Comparison of ENCODE assay signal across 20 cellular contexts in the genomic region with DNA sequence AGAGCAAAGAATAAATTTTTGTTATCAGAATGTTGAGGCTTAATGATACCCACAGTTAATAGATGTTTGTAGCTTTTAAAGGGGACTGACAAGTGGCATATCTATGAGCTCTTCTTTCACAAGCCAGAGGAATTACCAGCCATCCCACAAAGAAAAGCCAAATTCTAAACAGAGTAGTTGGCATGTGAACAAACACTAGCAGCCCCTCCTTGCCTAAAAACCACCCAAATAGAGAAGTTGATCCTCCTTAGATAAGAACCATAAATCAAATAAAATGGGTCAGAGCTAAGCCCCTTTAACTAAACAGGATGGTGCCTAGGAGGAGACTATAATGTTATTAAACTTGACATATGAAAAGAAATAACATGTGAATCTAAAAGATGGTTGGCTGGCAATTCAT. TPM values are rescaled to one million over a fixed set of nuclear protein-coding genes. Genes with fewer than 3 reads are reported as not detected.
DNase-seq lines count a peak whose midpoint lies in the region; ATAC-seq, FAIRE-seq and TF ChIP-seq lines count a peak whose summit lies in the region.
"Had no signal": no experiment of that assay in that cellular context is flagged by ENCODE, and none has a peak within 500 bp of the region (broad histone marks: within the 10 kb centered on the region; RNA-seq: fewer than 3 reads in every experiment).

No MANE protein-coding gene starts in this region.

- peaks cover 11% of the 10 kb centered on the region for H3K36me3 ChIP-seq in RWPE2 (ENCODE audit: low read depth)
- peaks cover 15% of the 10 kb centered on the region for H3K36me3 ChIP-seq in suprapubic skin

- FAIRE-seq in GM12892 (lab: Jason Lieb, UNC): no peak
- FAIRE-seq: bronchial epithelial cell, H54, islet of Langerhans had no signal

- peak; percentile 87 for DNase-seq in KBM-7
- no peak for DNase-seq in RWPE2 (ENCODE audit: low spot score)
- DNase-seq in effector memory CD8-positive, alpha-beta T cell: no peak
- DNase-seq in suprapubic skin (ENCODE audit: low spot score in 2 of 2): no peak
- no peak for DNase-seq in progenitor cell of endocrine pancreas (ENCODE audit: low spot score, unreplicated experiment)
- DNase-seq in GM12892 (ENCODE audit: insufficient read length): no peak
- DNase-seq in hippocampal formation (lab: John Stamatoyannopoulos, UW): no peak
- DNase-seq: activated CD4-positive, alpha-beta T cell treated with anti-CD3 and anti-CD28 coated beads for 4 hours; NCI-H1048; NCI-H82; retina; RPMI8226 had no signal

- H3K9me3 Mint-ChIP-seq in effector memory CD8-positive, alpha-beta T cell: no peaks in the 10 kb centered on the region
- peaks cover 3% of the 10 kb centered on the region for H3K9me3 Mint-ChIP-seq in progenitor cell of endocrine pancreas (ENCODE audit: low read depth)
- H3K9me3 Mint-ChIP-seq: activated naive CD4-positive, alpha-beta T cell treated with anti-CD3 and anti-CD28 coated beads, Interleukin-2, amount 50 U/mL, for 72 hours had no signal

- H3K4me3 Mint-ChIP-seq in effector memory CD8-positive, alpha-beta T cell: peak overlapping the region; percentile 38 to 49
- no peak overlapping the region for H3K4me3 Mint-ChIP-seq in progenitor cell of endocrine pancreas (ENCODE audit: low read depth)

- TF ChIP-seq EP300 in suprapubic skin (IDR thresholded peaks at IDR 0.05): no peak

- H3K27me3 Mint-ChIP-seq in effector memory CD8-positive, alpha-beta T cell: no peaks in the 10 kb centered on the region
- no peaks in the 10 kb centered on the region for H3K27me3 Mint-ChIP-seq in progenitor cell of endocrine pancreas

- peak overlapping the region; percentile 1 for H3K27ac ChIP-seq in RWPE2 (ENCODE audit: poor library complexity, severe bottlenecking)
- peak overlapping the region; percentile 26 for H3K27ac ChIP-seq in suprapubic skin

- no peaks in the 10 kb centered on the region for H3K27me3 ChIP-seq in RWPE2 (ENCODE audit: insufficient read depth, poor library complexity, severe bottlenecking)
- H3K27me3 ChIP-seq in suprapubic skin: no peaks in the 10 kb centered on the region

- TF ChIP-seq CTCF in RWPE2 (IDR thresholded peaks at IDR 0.05; ENCODE audit: poor library complexity, severe bottlenecking): no peak
- TF ChIP-seq CTCF in suprapubic skin (IDR thresholded peaks at IDR 0.05): no peak
- TF ChIP-seq CTCF in progenitor cell of endocrine pancreas (IDR thresholded peaks at IDR 0.05; ENCODE audit: unreplicated experiment): no peak

- H3K4me1 ChIP-seq in RWPE2 (ENCODE audit: insufficient read depth, poor library complexity, severe bottlenecking) (no peaks in the 10 kb centered on the region), suprapubic skin (peaks cover 4% of the 10 kb centered on the region)

- peak overlapping the region; percentile 69 to 77 for H3K27ac Mint-ChIP-seq in effector memory CD8-positive, alpha-beta T cell
- H3K27ac Mint-ChIP-seq in progenitor cell of endocrine pancreas: no peak overlapping the region

- no peak for ATAC-seq in RWPE2 (ENCODE audit: low read depth)
- peak; percentile 30 for ATAC-seq in effector memory CD8-positive, alpha-beta T cell (replicated peaks)
- ATAC-seq: activated naive CD4-positive, alpha-beta T cell treated with anti-CD3 and anti-CD28 coated beads, Interleukin-2, amount 50 U/mL, for 72 hours had no signal

- H3K4me1 Mint-ChIP-seq in effector memory CD8-positive, alpha-beta T cell (ENCODE audit: low read depth in 2 of 2): peaks cover 37 to 57% of the 10 kb centered on the region in 2 donors
- peaks cover 44% of the 10 kb centered on the region for H3K4me1 Mint-ChIP-seq in progenitor cell of endocrine pancreas (ENCODE audit: low read depth)

- no peaks in the 10 kb centered on the region for H3K9me3 ChIP-seq in RWPE2 (ENCODE audit: severe bottlenecking)
- no peaks in the 10 kb centered on the region for H3K9me3 ChIP-seq in suprapubic skin

- TF ChIP-seq POLR2A in suprapubic skin (IDR thresholded peaks at IDR 0.05) (no peak), GM12892 (IDR thresholded peaks at IDR 0.05; ENCODE audit: low read depth, low read length) (no peak)

- in situ Hi-C loops in KBM-7 (cut with MboI; ENCODE audit: low pct_unique_long_range_greater_than_20kb, low sequenced_read_pairs): no loop called here

- H3K36me3 Mint-ChIP-seq in effector memory CD8-positive, alpha-beta T cell (ENCODE audit: insufficient read depth): peaks cover 70% of the 10 kb centered on the region
- H3K36me3 Mint-ChIP-seq in progenitor cell of endocrine pancreas (ENCODE audit: insufficient read depth): peaks cover 6% of the 10 kb centered on the region

- H3K4me3 ChIP-seq in RWPE2 (ENCODE audit: severe bottlenecking) (no peak overlapping the region), suprapubic skin (no peak overlapping the region)

RNA-seq across cellular contexts. Expression of gene LPXN, which starts 11.4 kb away (rescaled TPM):
- total RNA-seq in suprapubic skin: 1 to 10 TPM; 2.9 to 5.5 (median 4.0) TPM
- 6.5 and 6.6 TPM in 2 replicates for total RNA-seq in progenitor cell of endocrine pancreas
- 174 TPM for polyA plus RNA-seq in GM12892 (2012; ENCODE audit: missing spikeins)

RNA-seq across cellular contexts. Expression of gene ZFP91, which starts 14.6 kb away (rescaled TPM):
- 10 to 100 TPM; 45.9 to 52.4 (median 47.5) TPM for total RNA-seq in suprapubic skin
- total RNA-seq in progenitor cell of endocrine pancreas: 48.3 and 51.2 TPM in 2 replicates
- polyA plus RNA-seq in GM12892 (2012; ENCODE audit: missing spikeins): 27.4 TPM

RNA-seq across cellular contexts. Expression of gene OR5B21, which starts 56.3 kb away (rescaled TPM):
- not detected for total RNA-seq in suprapubic skin
- total RNA-seq in progenitor cell of endocrine pancreas: not detected in 2 replicates
- not detected for polyA plus RNA-seq in GM12892 (2012; ENCODE audit: missing spikeins)
- total RNA-seq: bronchial epithelial cell, dermis microvascular lymphatic vessel endothelial cell, glomerular endothelial cell, subcutaneous adipose tissue had no signal
- polyA plus RNA-seq: esophagus had no signal

RNA-seq across cellular contexts. Expression of gene CNTF, which starts 58.2 kb away (rescaled TPM):
- total RNA-seq in suprapubic skin (1 to 10 TPM; 2.8 to 3.6 (median 3.3) TPM), progenitor cell of endocrine pancreas (3.9 and 4.3 TPM in 2 replicates)
- polyA plus RNA-seq in GM12892 (2012; ENCODE audit: missing spikeins): 0.87 TPM
